In the genomic region with DNA sequence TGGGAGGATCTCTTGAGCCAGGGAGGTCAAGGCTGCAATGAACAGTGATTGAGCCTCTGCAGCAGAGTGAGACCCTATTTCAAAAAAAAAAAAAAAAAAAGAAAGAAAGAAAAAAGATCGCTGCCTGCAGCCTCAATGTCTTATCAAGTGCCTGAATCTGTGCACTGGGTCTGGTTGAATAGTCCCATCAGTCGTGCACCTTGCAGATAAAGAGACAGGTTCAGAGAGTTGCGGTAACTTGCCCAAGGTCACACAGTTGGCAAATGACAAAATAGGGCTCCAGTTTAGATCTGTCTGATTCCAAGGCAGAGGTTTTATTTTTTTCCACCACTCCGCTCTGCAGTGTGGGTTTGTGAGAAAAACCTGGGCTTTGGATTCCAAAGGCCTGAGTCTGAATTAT, we compare ENCODE assay signal across 1 cellular context.
A peak's percentile ranks its signal among the peaks of the same experiment; 100 is the strongest.
TF ChIP-seq lines count a peak whose summit lies in the region.

No MANE protein-coding gene starts in this region.

TF ChIP-seq in HepG2, 621 proteins besides CTCF, POLR2A, EP300 and RAD21:
- TF ChIP-seq ZNF768 (CRISPR knock-in tag; IDR thresholded peaks at IDR 0.05) (peak; percentile 76; the same call in 1 of the 2 replicates), ZNF770 (CRISPR knock-in tag; IDR thresholded peaks at IDR 0.05) (peak; percentile 62; the same call in 1 of the 2 replicates)
- TF ChIP-seq, protein P1, sequence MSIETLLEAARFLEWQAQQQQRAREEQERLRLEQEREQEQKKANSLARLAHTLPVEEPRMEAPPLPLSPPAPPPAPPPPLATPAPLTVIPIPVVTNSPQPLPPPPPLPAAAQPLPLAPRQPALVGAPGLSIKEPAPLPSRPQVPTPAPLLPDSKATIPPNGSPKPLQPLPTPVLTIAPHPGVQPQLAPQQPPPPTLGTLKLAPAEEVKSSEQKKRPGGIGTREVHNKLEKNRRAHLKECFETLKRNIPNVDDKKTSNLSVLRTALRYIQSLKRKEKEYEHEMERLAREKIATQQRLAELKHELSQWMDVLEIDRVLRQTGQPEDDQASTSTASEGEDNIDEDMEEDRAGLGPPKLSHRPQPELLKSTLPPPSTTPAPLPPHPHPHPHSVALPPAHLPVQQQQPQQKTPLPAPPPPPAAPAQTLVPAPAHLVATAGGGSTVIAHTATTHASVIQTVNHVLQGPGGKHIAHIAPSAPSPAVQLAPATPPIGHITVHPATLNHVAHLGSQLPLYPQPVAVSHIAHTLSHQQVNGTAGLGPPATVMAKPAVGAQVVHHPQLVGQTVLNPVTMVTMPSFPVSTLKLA (IDR thresholded peaks at IDR 0.05), result no peak
